ENCODE assay signal across 1 cellular context in the genomic region with DNA sequence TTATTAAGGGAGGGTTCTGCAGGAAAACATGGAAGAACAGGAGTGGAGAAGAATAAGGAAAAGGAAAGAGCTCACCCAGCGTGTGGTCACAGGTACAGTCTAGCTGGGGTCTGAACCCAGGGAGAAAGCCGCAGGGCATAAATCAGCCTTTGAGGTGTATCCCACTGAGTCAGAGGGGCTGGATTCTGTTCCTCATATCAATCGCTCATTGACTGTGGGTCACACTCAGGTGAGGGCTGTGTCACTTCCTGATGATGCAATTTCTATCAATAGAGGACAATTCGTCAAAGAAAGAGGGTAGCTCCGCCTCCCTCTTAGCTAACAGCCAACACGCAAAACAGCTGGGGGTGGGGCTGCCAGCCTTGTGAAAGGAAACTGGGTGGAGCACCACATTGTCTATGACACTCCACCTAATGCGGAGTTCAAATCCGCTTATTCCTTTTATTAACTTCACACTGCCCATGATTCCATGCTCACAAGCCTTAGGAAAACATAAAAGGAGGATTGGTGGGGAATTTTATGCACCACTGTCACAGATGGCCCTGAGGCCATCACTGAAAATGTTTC.
TF ChIP-seq lines count a peak whose summit lies in the region.

No MANE protein-coding gene starts in this region.

TF ChIP-seq in K562, 482 proteins besides CTCF, POLR2A, EP300 and RAD21 (continued from another document and continues in another):
- TF ChIP-seq ZNF318 (IDR thresholded peaks at IDR 0.05; ENCODE audit: borderline replicate concordance in 1 of 2, low read depth in 1 of 2), result peak in 1 of 2 experiments; percentile 70; a peak in 1 of 4 replicates
- no peak for TF ChIP-seq ZNF165 (CRISPR knock-in tag; IDR thresholded peaks at IDR 0.05; ENCODE audit: borderline replicate concordance)
- no peak for TF ChIP-seq POLR2G (IDR thresholded peaks at IDR 0.05; ENCODE audit: low read depth, low read length)
- TF ChIP-seq JUNB (CRISPR knock-in tag; conservative IDR thresholded peaks at IDR 0.05), result peak; percentile 62; the same call in 1 of the 2 replicates
- TF ChIP-seq HDAC2 (IDR thresholded peaks at IDR 0.05), result peak; percentile 39; the same call in 1 of the 2 replicates
- TF ChIP-seq ZBTB5 (IDR thresholded peaks at IDR 0.05), result no peak
- TF ChIP-seq ZBTB26 (CRISPR knock-in tag; IDR thresholded peaks at IDR 0.05), result 0 out of 2 replicates have a peak, but pooled peaks have one; percentile 51
- no peak for TF ChIP-seq BCL6 (CRISPR knock-in tag; IDR thresholded peaks at IDR 0.05)
- no peak for TF ChIP-seq SFPQ (IDR thresholded peaks at IDR 0.05; ENCODE audit: low read depth, low read length)
- TF ChIP-seq ARHGAP35 (IDR thresholded peaks at IDR 0.05; ENCODE audit: partially characterized antibody), result no peak
- TF ChIP-seq, protein P1, sequence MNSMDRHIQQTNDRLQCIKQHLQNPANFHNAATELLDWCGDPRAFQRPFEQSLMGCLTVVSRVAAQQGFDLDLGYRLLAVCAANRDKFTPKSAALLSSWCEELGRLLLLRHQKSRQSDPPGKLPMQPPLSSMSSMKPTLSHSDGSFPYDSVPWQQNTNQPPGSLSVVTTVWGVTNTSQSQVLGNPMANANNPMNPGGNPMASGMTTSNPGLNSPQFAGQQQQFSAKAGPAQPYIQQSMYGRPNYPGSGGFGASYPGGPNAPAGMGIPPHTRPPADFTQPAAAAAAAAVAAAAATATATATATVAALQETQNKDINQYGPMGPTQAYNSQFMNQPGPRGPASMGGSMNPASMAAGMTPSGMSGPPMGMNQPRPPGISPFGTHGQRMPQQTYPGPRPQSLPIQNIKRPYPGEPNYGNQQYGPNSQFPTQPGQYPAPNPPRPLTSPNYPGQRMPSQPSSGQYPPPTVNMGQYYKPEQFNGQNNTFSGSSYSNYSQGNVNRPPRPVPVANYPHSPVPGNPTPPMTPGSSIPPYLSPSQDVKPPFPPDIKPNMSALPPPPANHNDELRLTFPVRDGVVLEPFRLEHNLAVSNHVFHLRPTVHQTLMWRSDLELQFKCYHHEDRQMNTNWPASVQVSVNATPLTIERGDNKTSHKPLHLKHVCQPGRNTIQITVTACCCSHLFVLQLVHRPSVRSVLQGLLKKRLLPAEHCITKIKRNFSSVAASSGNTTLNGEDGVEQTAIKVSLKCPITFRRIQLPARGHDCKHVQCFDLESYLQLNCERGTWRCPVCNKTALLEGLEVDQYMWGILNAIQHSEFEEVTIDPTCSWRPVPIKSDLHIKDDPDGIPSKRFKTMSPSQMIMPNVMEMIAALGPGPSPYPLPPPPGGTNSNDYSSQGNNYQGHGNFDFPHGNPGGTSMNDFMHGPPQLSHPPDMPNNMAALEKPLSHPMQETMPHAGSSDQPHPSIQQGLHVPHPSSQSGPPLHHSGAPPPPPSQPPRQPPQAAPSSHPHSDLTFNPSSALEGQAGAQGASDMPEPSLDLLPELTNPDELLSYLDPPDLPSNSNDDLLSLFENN (IDR thresholded peaks at IDR 0.05; ENCODE audit: low read depth in 2 of 2, low read length in 2 of 2), result no peak
- TF ChIP-seq, protein P2, sequence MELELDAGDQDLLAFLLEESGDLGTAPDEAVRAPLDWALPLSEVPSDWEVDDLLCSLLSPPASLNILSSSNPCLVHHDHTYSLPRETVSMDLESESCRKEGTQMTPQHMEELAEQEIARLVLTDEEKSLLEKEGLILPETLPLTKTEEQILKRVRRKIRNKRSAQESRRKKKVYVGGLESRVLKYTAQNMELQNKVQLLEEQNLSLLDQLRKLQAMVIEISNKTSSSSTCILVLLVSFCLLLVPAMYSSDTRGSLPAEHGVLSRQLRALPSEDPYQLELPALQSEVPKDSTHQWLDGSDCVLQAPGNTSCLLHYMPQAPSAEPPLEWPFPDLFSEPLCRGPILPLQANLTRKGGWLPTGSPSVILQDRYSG (tag; conservative IDR thresholded peaks at IDR 0.05; ENCODE audit: low read depth), result no peak
- no peak for TF ChIP-seq HMGN3 (IDR thresholded peaks at IDR 0.05; ENCODE audit: borderline replicate concordance, extremely low read depth, insufficient read length, low read depth, low read length)
- no peak for TF ChIP-seq GTF2B (IDR thresholded peaks at IDR 0.05; ENCODE audit: extremely low read depth, insufficient read length)
- no peak for TF ChIP-seq CBFB (CRISPR knock-in tag; IDR thresholded peaks at IDR 0.05)
- no peak for TF ChIP-seq ETV5 (CRISPR knock-in tag; IDR thresholded peaks at IDR 0.05; ENCODE audit: low read depth)
- TF ChIP-seq, protein P3, sequence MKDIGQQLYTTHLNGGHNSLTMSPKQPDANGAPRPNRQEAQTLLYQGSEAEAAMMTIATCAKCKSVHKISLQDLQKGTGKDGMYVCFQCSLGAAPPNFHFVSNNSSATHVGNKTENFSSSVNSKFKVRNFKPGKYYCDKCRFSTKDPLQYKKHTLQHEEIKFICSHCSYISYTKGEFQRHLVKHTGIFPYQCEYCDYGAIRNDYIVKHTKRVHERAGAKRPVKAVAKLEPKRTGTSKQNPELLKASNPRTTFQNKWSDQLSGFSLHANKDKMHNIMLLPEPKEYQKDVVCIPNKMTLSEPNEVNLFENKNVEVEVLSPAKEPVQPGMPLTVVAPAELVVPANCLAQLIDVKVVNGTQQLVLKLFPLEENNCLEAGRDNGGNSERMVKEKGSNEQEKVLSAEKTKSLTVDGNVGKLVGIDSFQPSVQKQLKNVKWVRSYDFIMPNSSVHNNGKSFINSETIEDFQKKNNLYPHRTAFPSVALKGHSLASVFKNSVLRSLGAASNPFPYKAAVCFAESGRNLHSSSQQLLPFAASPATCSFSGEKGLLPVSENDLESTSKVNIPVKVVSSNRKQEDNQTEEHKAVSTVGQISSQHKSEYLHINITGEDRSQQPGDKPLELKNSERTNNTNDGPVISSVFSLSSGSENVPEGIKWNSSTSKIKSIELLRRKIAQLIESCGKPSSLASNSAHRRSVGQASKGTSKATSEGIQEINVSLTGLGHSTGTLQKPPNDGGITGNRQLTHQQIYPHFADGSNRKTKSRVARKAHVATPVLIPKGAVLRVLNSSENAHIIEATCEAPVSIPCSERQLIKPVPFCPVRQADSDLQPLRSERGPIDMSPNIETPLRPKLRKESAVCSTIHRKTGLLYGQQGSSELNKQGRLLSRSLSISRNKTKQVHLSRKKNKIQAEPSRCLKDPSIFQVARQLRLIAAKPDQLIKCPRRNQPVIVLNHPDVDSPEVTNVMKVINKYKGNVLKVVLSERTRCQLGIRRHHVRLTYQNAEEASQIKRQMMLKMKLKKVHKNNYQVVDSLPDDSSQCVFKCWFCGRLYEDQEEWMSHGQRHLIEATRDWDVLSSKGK (CRISPR knock-in tag; IDR thresholded peaks at IDR 0.05), result no peak
- TF ChIP-seq BHLHE40 (IDR thresholded peaks at IDR 0.05; ENCODE audit: low read length), result no peak
- no peak for TF ChIP-seq SNRNP70 (optimal IDR thresholded peaks at IDR 0.05; ENCODE audit: low read depth, low read length)
- TF ChIP-seq ZNF740 (CRISPR knock-in tag; IDR thresholded peaks at IDR 0.05), result no peak
- no peak for TF ChIP-seq ZNF740 (tag; IDR thresholded peaks at IDR 0.05)
- no peak for TF ChIP-seq ZBTB17 (CRISPR knock-in tag; IDR thresholded peaks at IDR 0.05)
- 0 out of 2 replicates have a peak, but pooled peaks have one; percentile 61 for TF ChIP-seq ZNF76 (CRISPR knock-in tag; IDR thresholded peaks at IDR 0.05; ENCODE audit: borderline replicate concordance)
